ENCODE assay signal across 20 cellular contexts in the genomic region with DNA sequence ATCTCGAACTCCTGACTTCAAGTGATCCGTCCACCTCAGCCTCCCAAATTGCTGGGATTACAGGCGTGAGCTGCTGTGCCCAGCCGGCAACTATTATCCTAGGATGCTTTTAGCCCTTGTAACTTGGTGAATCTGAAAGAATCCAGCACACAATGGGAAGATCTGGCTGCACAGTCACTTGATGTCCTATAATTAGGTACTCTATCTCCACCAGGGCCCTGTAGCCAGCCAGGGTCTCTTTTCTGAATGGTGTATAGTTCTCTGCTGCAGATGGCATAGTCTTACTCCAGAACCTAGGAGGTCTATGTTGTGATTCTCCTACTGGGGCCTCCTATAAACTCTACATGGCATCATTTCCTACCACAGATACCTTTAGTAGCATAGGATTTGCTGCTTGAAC. TPM values are rescaled to one million over a fixed set of nuclear protein-coding genes. Genes with fewer than 3 reads are reported as not detected.
DNase-seq lines count a peak whose midpoint lies in the region; ATAC-seq and TF ChIP-seq lines count a peak whose summit lies in the region.
"Had no signal": no experiment of that assay in that cellular context is flagged by ENCODE, and none has a peak within 500 bp of the region (broad histone marks: within the 10 kb centered on the region; RNA-seq: fewer than 3 reads in every experiment).

No MANE protein-coding gene starts in this region.

- H3K27ac Mint-ChIP-seq in activated CD4-positive, alpha-beta T cell treated with anti-CD3 and anti-CD28 coated beads, Interleukin-2, amount 10 ng/mL, durations not matched to agents 24 days and 14 days = no peak overlapping the region
- H3K27ac Mint-ChIP-seq in activated CD4-positive, alpha-beta T cell treated with anti-CD3 and anti-CD28 coated beads, Interleukin-2, amount 10 ng/mL, durations not matched to agents 7 days and 5 days = no peak overlapping the region
- H3K27ac Mint-ChIP-seq: B cell; CD8-positive, alpha-beta T cell had no signal

- H3K36me3 ChIP-seq in heart left ventricle (no peaks in the 10 kb centered on the region), right atrium auricular region (no peaks in the 10 kb centered on the region)
- H3K36me3 ChIP-seq: BLaER1, HAP-1 had no signal

- H3K27ac ChIP-seq in heart left ventricle (no peak overlapping the region), right atrium auricular region (no peak overlapping the region)
- H3K27ac ChIP-seq: 22Rv1, BLaER1, C4-2B, GM23248 had no signal

- H3K4me3 ChIP-seq in heart left ventricle (no peak overlapping the region), right atrium auricular region (no peak overlapping the region)
- H3K4me3 ChIP-seq: BLaER1, GM23248, HAP-1 had no signal

- H3K9me3 ChIP-seq in heart left ventricle (peaks cover 0 to 4% (median 0%) of the 10 kb centered on the region in 12 donors), right atrium auricular region (no peaks in the 10 kb centered on the region)
- H3K9me3 ChIP-seq: HAP-1 had no signal

- 58 to 70% (median 62%) methylated on average over 4 of the region's 4 CpGs for WGBS in heart left ventricle, 4 donors

- peaks cover 0 to 5% (median 0%) of the 10 kb centered on the region in 9 donors for H3K27me3 ChIP-seq in heart left ventricle
- H3K27me3 ChIP-seq in right atrium auricular region = no peaks in the 10 kb centered on the region
- H3K27me3 ChIP-seq: BLaER1 had no signal

- TF ChIP-seq CTCF in heart left ventricle (IDR thresholded peaks at IDR 0.05) (no peak), right atrium auricular region (IDR thresholded peaks at IDR 0.05) (no peak)

- POLR2A ChIA-PET in activated CD4-positive, alpha-beta T cell treated with anti-CD3 and anti-CD28 coated beads, Interleukin-2, amount 10 ng/mL, durations not matched to agents 7 days and 5 days (lab: Charles Lee) = no interaction called here

- H3K36me3 Mint-ChIP-seq in activated CD4-positive, alpha-beta T cell treated with anti-CD3 and anti-CD28 coated beads, Interleukin-2, amount 10 ng/mL, durations not matched to agents 24 days and 14 days (ENCODE audit: low read depth) = no peaks in the 10 kb centered on the region
- no peaks in the 10 kb centered on the region for H3K36me3 Mint-ChIP-seq in activated CD4-positive, alpha-beta T cell treated with anti-CD3 and anti-CD28 coated beads, Interleukin-2, amount 10 ng/mL, durations not matched to agents 7 days and 5 days (ENCODE audit: low read depth)
- H3K36me3 Mint-ChIP-seq: CD4-positive, CD25-positive, alpha-beta regulatory T cell; CD8-positive, alpha-beta T cell had no signal

- peaks cover 5% of the 10 kb centered on the region for H3K27me3 Mint-ChIP-seq in activated CD4-positive, alpha-beta T cell treated with anti-CD3 and anti-CD28 coated beads, Interleukin-2, amount 10 ng/mL, durations not matched to agents 24 days and 14 days
- peaks cover 3% of the 10 kb centered on the region for H3K27me3 Mint-ChIP-seq in activated CD4-positive, alpha-beta T cell treated with anti-CD3 and anti-CD28 coated beads, Interleukin-2, amount 10 ng/mL, durations not matched to agents 7 days and 5 days
- H3K27me3 Mint-ChIP-seq: CD4-positive, CD25-positive, alpha-beta regulatory T cell had no signal

- TF ChIP-seq POLR2A in heart left ventricle (IDR thresholded peaks at IDR 0.05) = no peak

- DNase-seq in activated CD4-positive, alpha-beta T cell treated with anti-CD3 and anti-CD28 coated beads, Interleukin-2, amount 10 ng/mL, durations not matched to agents 24 days and 14 days = peak; percentile 41
- no peak for DNase-seq in activated CD4-positive, alpha-beta T cell treated with anti-CD3 and anti-CD28 coated beads, Interleukin-2, amount 10 ng/mL, durations not matched to agents 7 days and 5 days
- DNase-seq in heart left ventricle (no peak), right atrium auricular region (ENCODE audit: low spot score) (no peak), left ventricle myocardium superior (no peak)
- no peak for DNase-seq in central memory CD4-positive, alpha-beta T cell
- DNase-seq: Caco-2; CD4-positive, CD25-positive, alpha-beta regulatory T cell; CD8-positive, alpha-beta T cell; DMS153; DND-41; GM23248 had no signal

- intact Hi-C loops in activated CD4-positive, alpha-beta T cell treated with anti-CD3 and anti-CD28 coated beads, Interleukin-2, amount 10 ng/mL, durations not matched to agents 24 days and 14 days (cut with micrococcal nuclease) = no loop called here
- intact Hi-C loops in heart left ventricle (cut with DNase I) (no loop called here), left ventricle myocardium superior (cut with micrococcal nuclease) (no loop called here)

- ATAC-seq in heart left ventricle (peak; percentile 61 to 86 (median 70)), left ventricle myocardium superior (peak; percentile 87), HG03097 (IDR thresholded peaks at IDR 0.05; ENCODE audit: low FRiP score, unreplicated experiment) (no peak), HG03045 (IDR thresholded peaks at IDR 0.05; ENCODE audit: unreplicated experiment) (no peak)
- ATAC-seq: CD8-positive, alpha-beta T cell had no signal

- no peaks in the 10 kb centered on the region for H3K4me1 Mint-ChIP-seq in activated CD4-positive, alpha-beta T cell treated with anti-CD3 and anti-CD28 coated beads, Interleukin-2, amount 10 ng/mL, durations not matched to agents 24 days and 14 days
- peaks cover 8% of the 10 kb centered on the region for H3K4me1 Mint-ChIP-seq in activated CD4-positive, alpha-beta T cell treated with anti-CD3 and anti-CD28 coated beads, Interleukin-2, amount 10 ng/mL, durations not matched to agents 7 days and 5 days

- no peak overlapping the region for H3K4me3 Mint-ChIP-seq in activated CD4-positive, alpha-beta T cell treated with anti-CD3 and anti-CD28 coated beads, Interleukin-2, amount 10 ng/mL, durations not matched to agents 24 days and 14 days
- no peak overlapping the region for H3K4me3 Mint-ChIP-seq in activated CD4-positive, alpha-beta T cell treated with anti-CD3 and anti-CD28 coated beads, Interleukin-2, amount 10 ng/mL, durations not matched to agents 7 days and 5 days
- H3K4me3 Mint-ChIP-seq: B cell; CD4-positive, CD25-positive, alpha-beta regulatory T cell; CD8-positive, alpha-beta T cell had no signal

- H3K4me1 ChIP-seq in heart left ventricle (peaks cover 0 to 9% (median 0%) of the 10 kb centered on the region in 12 donors), right atrium auricular region (peaks cover 0 to 8% of the 10 kb centered on the region in 2 donors)
- H3K4me1 ChIP-seq: Caco-2 had no signal

- H3K9me3 Mint-ChIP-seq in activated CD4-positive, alpha-beta T cell treated with anti-CD3 and anti-CD28 coated beads, Interleukin-2, amount 10 ng/mL, durations not matched to agents 24 days and 14 days = peaks cover 10% of the 10 kb centered on the region
- no peaks in the 10 kb centered on the region for H3K9me3 Mint-ChIP-seq in activated CD4-positive, alpha-beta T cell treated with anti-CD3 and anti-CD28 coated beads, Interleukin-2, amount 10 ng/mL, durations not matched to agents 7 days and 5 days
- H3K9me3 Mint-ChIP-seq: CD4-positive, CD25-positive, alpha-beta regulatory T cell; CD8-positive, alpha-beta T cell had no signal

- CTCF ChIA-PET in activated CD4-positive, alpha-beta T cell treated with anti-CD3 and anti-CD28 coated beads, Interleukin-2, amount 10 ng/mL, durations not matched to agents 7 days and 5 days (lab: Charles Lee) = no interaction called here

RNA-seq across cellular contexts. Expression of a gene that starts 13.9 kb away (rescaled TPM):
- 196 and 197 TPM in 2 replicates for total RNA-seq in activated CD4-positive, alpha-beta T cell treated with anti-CD3 and anti-CD28 coated beads, Interleukin-2, amount 10 ng/mL, durations not matched to agents 24 days and 14 days
- total RNA-seq in activated CD4-positive, alpha-beta T cell treated with anti-CD3 and anti-CD28 coated beads, Interleukin-2, amount 10 ng/mL, durations not matched to agents 7 days and 5 days = 100 to 1,000 TPM; 110 to 111 TPM
- 10 to 100 TPM in 1 of 9 donors, 1 to 10 TPM in 8; 2.1 to 16.1 (median 4.4) TPM for total RNA-seq in heart left ventricle
- 1 to 10 TPM; 1.0 to 3.5 TPM for polyA plus RNA-seq in heart left ventricle
- total RNA-seq in right atrium auricular region = 1 to 10 TPM; 3.2 to 4.4 TPM
- 4.1 TPM for total RNA-seq in left ventricle myocardium superior

RNA-seq across cellular contexts. Expression of a gene that starts 53.2 kb away (rescaled TPM):
- 0.31 and 0.51 TPM in 2 replicates for total RNA-seq in activated CD4-positive, alpha-beta T cell treated with anti-CD3 and anti-CD28 coated beads, Interleukin-2, amount 10 ng/mL, durations not matched to agents 24 days and 14 days
- total RNA-seq in activated CD4-positive, alpha-beta T cell treated with anti-CD3 and anti-CD28 coated beads, Interleukin-2, amount 10 ng/mL, durations not matched to agents 7 days and 5 days = under 1 TPM; 0.12 to 0.19 TPM
- total RNA-seq in heart left ventricle = under 1 TPM in 1 of 9 donors, not detected in 8; 0.06 TPM
- polyA plus RNA-seq in heart left ventricle = not detected
- not detected for total RNA-seq in right atrium auricular region
- not detected for total RNA-seq in left ventricle myocardium superior
- total RNA-seq: CD4-positive, CD25-positive, alpha-beta regulatory T cell had no signal
- polyA plus RNA-seq: AG04450; CD4-positive, CD25-positive, alpha-beta regulatory T cell; GM23248 had no signal

Comparison
In these comparisons a context has a peak if more than half of its experiments do, and no peak if none do; other contexts are left out.
1. ATAC-seq: peak in heart left ventricle (4 of 4) and left ventricle myocardium superior (single experiment); none in HG03097 (single experiment) and HG03045 (single experiment).
2. RNA of a gene that starts 13.9 kb away (total RNA-seq): 196 to 197 TPM in activated CD4-positive, alpha-beta T cell treated with anti-CD3 and anti-CD28 coated beads, Interleukin-2, amount 10 ng/mL, durations not matched to agents 24 days and 14 days and 110 to 111 TPM in activated CD4-positive, alpha-beta T cell treated with anti-CD3 and anti-CD28 coated beads, Interleukin-2, amount 10 ng/mL, durations not matched to agents 7 days and 5 days; 3.2 to 4.4 TPM in right atrium auricular region, 2.1 to 16.1 TPM in heart left ventricle and 4.1 TPM in left ventricle myocardium superior (single experiment); every median in the first group is over 4 times any median in the second.